8 cellular contexts compared by ENCODE assay signal in genomic region chr2:177264539-177265385, GRCh38. TPM values are rescaled to one million over a fixed set of nuclear protein-coding genes. Genes with fewer than 3 reads are reported as not detected.
DNase-seq lines count a peak whose midpoint lies in the region; ATAC-seq lines count a peak whose summit lies in the region.

Gene NFE2L2 (minus strand): TSS chr2:177264727. CDS start chr2:177264576, 151 bp downstream.

- no peaks in the 10 kb centered on the region for H3K27me3 Mint-ChIP-seq in effector memory CD8-positive, alpha-beta T cell
- no peaks in the 10 kb centered on the region for H3K27me3 Mint-ChIP-seq in memory B cell

- no peaks in the 10 kb centered on the region for H3K9me3 Mint-ChIP-seq in effector memory CD8-positive, alpha-beta T cell
- no peaks in the 10 kb centered on the region for H3K9me3 Mint-ChIP-seq in memory B cell

- H3K4me3 Mint-ChIP-seq in effector memory CD8-positive, alpha-beta T cell: peak within 1 kb of the TSS; percentile 88 to 96
- peak within 1 kb of the TSS; percentile 95 for H3K4me3 Mint-ChIP-seq in memory B cell

- peaks cover 31% of the 10 kb centered on the region for H3K36me3 Mint-ChIP-seq in effector memory CD8-positive, alpha-beta T cell (ENCODE audit: insufficient read depth)
- no peaks in the 10 kb centered on the region for H3K36me3 Mint-ChIP-seq in memory B cell

- no peaks in the 10 kb centered on the region for H3K4me1 ChIP-seq in NT2/D1 (ENCODE audit: insufficient read depth, insufficient read length)

- DNase-seq in COLO829 (ENCODE audit: low spot score) (peak; percentile 85), HT1080 (ENCODE audit: low read depth) (peak; percentile 85), NT2/D1 (ENCODE audit: low read depth, low spot score) (peak; percentile 40), memory B cell (ENCODE audit: low spot score in 2 of 2) (peak; percentile 97)
- DNase-seq in activated CD8-positive, alpha-beta memory T cell treated with anti-CD3 and anti-CD28 coated beads for 48 hours (ENCODE audit: low read depth in 2 of 3, low spot score in 2 of 3): peak; percentile 78 to 96 (median 94)
- DNase-seq in effector memory CD8-positive, alpha-beta T cell: peak; percentile 94 to 96 (median 95)
- peak; percentile 90 for DNase-seq in stimulated activated CD8-positive, alpha-beta memory T cell treated with anti-CD3 and anti-CD28 coated beads, Interleukin-12 subunit alpha, Interleukin-12 subunit beta, amount 100 ng/mL, for 1 hour (ENCODE audit: low read depth)

- H3K9ac ChIP-seq in NT2/D1 (ENCODE audit: insufficient read length, low read depth): peak within 1 kb of the TSS; percentile 95

- ATAC-seq in GM21360 (IDR thresholded peaks at IDR 0.05; ENCODE audit: unreplicated experiment) (peak; percentile 56), memory B cell (ENCODE audit: low read depth) (peak; percentile 65)
- ATAC-seq in effector memory CD8-positive, alpha-beta T cell (replicated peaks): peak; percentile 66

- peak within 1 kb of the TSS; percentile 99 for H3K27ac Mint-ChIP-seq in effector memory CD8-positive, alpha-beta T cell
- peak within 1 kb of the TSS; percentile 99 for H3K27ac Mint-ChIP-seq in memory B cell

- H3K36me3 ChIP-seq in NT2/D1 (ENCODE audit: insufficient read depth, insufficient read length, low read length): peaks cover 12% of the 10 kb centered on the region

- peaks cover 32 to 38% of the 10 kb centered on the region in 2 donors for H3K4me1 Mint-ChIP-seq in effector memory CD8-positive, alpha-beta T cell (ENCODE audit: low read depth in 2 of 2)
- H3K4me1 Mint-ChIP-seq in memory B cell: peaks cover 29% of the 10 kb centered on the region

- H3K27me3 ChIP-seq in NT2/D1 (ENCODE audit: insufficient read depth, insufficient read length): no peaks in the 10 kb centered on the region

- H3K4me3 ChIP-seq in NT2/D1 (ENCODE audit: insufficient read length, low read depth): peak within 1 kb of the TSS; percentile 81

- H3K9me3 ChIP-seq in NT2/D1 (ENCODE audit: insufficient read depth, low read length): no peaks in the 10 kb centered on the region

RNA-seq across cellular contexts. Expression of gene NFE2L2, which starts in this region (rescaled TPM):
- 22.4 and 43.0 TPM in 2 replicates for total RNA-seq in HT1080 (2014; rRNA removed; shearing (Covaris generic))
- polyA plus RNA-seq in HT1080 (2015; cell fraction: cytosol; rRNA removed): 79.1 and 91.9 TPM in 2 replicates
- 107 and 109 TPM in 2 replicates for polyA plus RNA-seq in HT1080 (2015; cell fraction: nucleus; rRNA removed)

Comparison
In these comparisons a context has a peak if more than half of its experiments do, and no peak if none do; other contexts are left out.
1. Peak in every context shown above with its lines: DNase-seq, ATAC-seq and H3K4me3 ChIP-seq.
2. DNase-seq: peak in every context shown above with its lines; median percentile 97 in memory B cell; 95 in effector memory CD8-positive, alpha-beta T cell; 94 in activated CD8-positive, alpha-beta memory T cell treated with anti-CD3 and anti-CD28 coated beads for 48 hours; 90 in stimulated activated CD8-positive, alpha-beta memory T cell treated with anti-CD3 and anti-CD28 coated beads, Interleukin-12 subunit alpha, Interleukin-12 subunit beta, amount 100 ng/mL, for 1 hour; 85 in COLO829; 85 in HT1080; 40 in NT2/D1.